In genomic region chr7:19079066-19079465, GRCh38 we compare ENCODE assay signal across 13 cellular contexts. TPM values are rescaled to one million over a fixed set of nuclear protein-coding genes. Genes with fewer than 3 reads are reported as not detected.
DNase-seq lines count a peak whose midpoint lies in the region; ATAC-seq and TF ChIP-seq lines count a peak whose summit lies in the region.
"Had no signal": no experiment of that assay in that cellular context is flagged by ENCODE, and none has a peak within 500 bp of the region (broad histone marks: within the 10 kb centered on the region; RNA-seq: fewer than 3 reads in every experiment).

No MANE protein-coding gene starts in this region.

- H3K79me2 ChIP-seq in PC-9 (ENCODE audit: low read depth) (no peaks in the 10 kb centered on the region), osteoblast (ENCODE audit: insufficient read depth, low read length) (peaks cover 3% of the 10 kb centered on the region)

- peak overlapping the region; percentile 78 for H2AFZ ChIP-seq in PC-9
- peak overlapping the region; percentile 13 for H2AFZ ChIP-seq in osteoblast (ENCODE audit: low read length)

- peak overlapping the region; percentile 67 for H3K4me2 ChIP-seq in PC-9
- peak overlapping the region; percentile 49 for H3K4me2 ChIP-seq in osteoblast (ENCODE audit: insufficient read depth, low read length)

- no peak for TF ChIP-seq POLR2A in thyroid gland (IDR thresholded peaks at IDR 0.05)

- H3K27ac ChIP-seq in PC-9 (peak overlapping the region; percentile 69), osteoblast (ENCODE audit: low read depth, low read length) (no peak overlapping the region), thyroid gland (no peak overlapping the region)

- TF ChIP-seq CTCF in PC-9 (conservative IDR thresholded peaks at IDR 0.05) (no peak), osteoblast (IDR thresholded peaks at IDR 0.05; ENCODE audit: extremely low read depth, low read depth, low read length) (no peak), thyroid gland (IDR thresholded peaks at IDR 0.05) (no peak)

- intact Hi-C loops in PC-9 (cut with micrococcal nuclease; ENCODE audit: unreplicated experiment) (no loop called here), thyroid gland (cut with DNase I) (no loop called here)

- H3K36me3 ChIP-seq in PC-9 (ENCODE audit: low read depth) (no peaks in the 10 kb centered on the region), osteoblast (ENCODE audit: insufficient read depth, low read length) (no peaks in the 10 kb centered on the region), thyroid gland (no peaks in the 10 kb centered on the region)

- BruUV-seq in PC-9 (replicated peaks; lab: Mats Ljungman, UMichigan) = no TSS peak

- WGBS in thyroid gland, 2 donors = 77 to 78% methylated on average over 4 of the region's 4 CpGs

- H3K27me3 ChIP-seq in PC-9 (ENCODE audit: insufficient read depth, low read depth) (no peaks in the 10 kb centered on the region), osteoblast (ENCODE audit: insufficient read depth, low read length) (no peaks in the 10 kb centered on the region), thyroid gland (no peaks in the 10 kb centered on the region)

- H3K4me3 ChIP-seq in PC-9 (peak overlapping the region; percentile 38; the same call in 1 of the 2 replicates), osteoblast (ENCODE audit: insufficient read depth, low read length) (peak overlapping the region; percentile 3), thyroid gland (replicated peaks in 1 of 3) (no peak overlapping the region)

- H3F3A ChIP-seq in PC-9 (ENCODE audit: insufficient read depth, low read depth) = peaks cover 6% of the 10 kb centered on the region; the same call in 1 of the 2 replicates

- CTCF ChIA-PET in PC-9 (lab: Charles Lee) = interaction anchor here (1.3 kb wide), 1 partner anchor 43 kb away, joined by 3 read pairs; no protein-coding TSS in a partner anchor

- no peak for ATAC-seq in HG03139 (IDR thresholded peaks at IDR 0.05; ENCODE audit: unreplicated experiment)
- ATAC-seq: stimulated activated naive B cell treated with anti-CD40 and anti-IgM and Interleukin-4, amounts not matched to agents 10 μg/mL and 1 μg/mL and 100 μg/mL, for 72 hours had no signal

- H3K9me2 ChIP-seq in PC-9 (ENCODE audit: insufficient read depth) = no peaks in the 10 kb centered on the region

- peaks cover 22% of the 10 kb centered on the region for H3K4me1 ChIP-seq in PC-9 (replicated peaks; ENCODE audit: insufficient read depth)
- peaks cover 7% of the 10 kb centered on the region for H3K4me1 ChIP-seq in osteoblast (ENCODE audit: insufficient read depth, low read length)
- H3K4me1 ChIP-seq in thyroid gland = no peaks in the 10 kb centered on the region

- POLR2A ChIA-PET in PC-9 (lab: Charles Lee; ENCODE audit: unreplicated experiment) = interaction anchor here (0.6 to 0.7 kb wide), 3 partner anchors 37 to 343 kb away, joined by 3 to 17 read pairs (median 3); no protein-coding TSS in a partner anchor

- H4K20me1 ChIP-seq in PC-9 (ENCODE audit: insufficient read depth) (no peaks in the 10 kb centered on the region), osteoblast (ENCODE audit: insufficient read depth, low read length) (no peaks in the 10 kb centered on the region)

- DNase-seq in ELR (ENCODE audit: low read depth) (peak; percentile 51), PC-9 (peak; percentile 20 to 50), dedifferentiated amniotic fluid mesenchymal stem cell (ENCODE audit: extremely low spot score) (peak; percentile 71), osteoblast (ENCODE audit: insufficient read length, low spot score, missing footprints) (no peak), NOMO-1 treated with dmso at 0.1 percent for 144 hours (lab: John Stamatoyannopoulos, UW; ENCODE audit: unreplicated experiment) (no peak), thyroid gland (no peak)
- DNase-seq in stimulated activated naive CD4-positive, alpha-beta T cell treated with Interleukin-2 at 50 U/mL for 16 hours (lab: John Stamatoyannopoulos, UW) = no peak
- DNase-seq: amygdala; CD4-positive, alpha-beta T cell; endodermal cell; NCI-H345; stimulated activated naive B cell treated with anti-CD40 and anti-IgM and Interleukin-4, amounts not matched to agents 10 μg/mL and 1 μg/mL and 100 μg/mL, for 72 hours had no signal

- H3K9me3 ChIP-seq in PC-9 (ENCODE audit: insufficient read depth, low read depth) (peaks cover 14% of the 10 kb centered on the region), osteoblast (ENCODE audit: low read depth, low read length) (no peaks in the 10 kb centered on the region), thyroid gland (no peaks in the 10 kb centered on the region)

RNA-seq across cellular contexts. Expression of gene TWIST1, which starts 38.4 kb away (rescaled TPM):
- total RNA-seq in PC-9 (2021) (1.0 and 2.0 TPM in 2 replicates), osteoblast (101 and 113 TPM in 2 replicates), thyroid gland (1 to 10 TPM; 3.8 to 7.8 (median 5.0) TPM)
- total RNA-seq: CD4-positive, alpha-beta T cell had no signal

Comparison
In these comparisons a context has a peak if more than half of its experiments do, and no peak if none do; other contexts are left out.
1. DNase-seq: peak in ELR (single experiment), PC-9 (2 of 2) and dedifferentiated amniotic fluid mesenchymal stem cell (single experiment); none in osteoblast (single experiment), NOMO-1 treated with dmso at 0.1 percent for 144 hours (single experiment), stimulated activated naive CD4-positive, alpha-beta T cell treated with Interleukin-2 at 50 U/mL for 16 hours (single experiment) and thyroid gland (0 of 2).
2. H3K4me3 ChIP-seq: peak in PC-9 (single experiment) and osteoblast (single experiment); none in thyroid gland (0 of 3).
3. RNA of gene TWIST1, which starts 38.4 kb away (total RNA-seq): 101 to 113 TPM in osteoblast; 3.8 to 7.8 TPM in thyroid gland and 1.0 to 2.0 TPM in PC-9; every median in the first group is over 10 times any median in the second.